Comparison of ENCODE assay signal across 23 cellular contexts in the genomic region with DNA sequence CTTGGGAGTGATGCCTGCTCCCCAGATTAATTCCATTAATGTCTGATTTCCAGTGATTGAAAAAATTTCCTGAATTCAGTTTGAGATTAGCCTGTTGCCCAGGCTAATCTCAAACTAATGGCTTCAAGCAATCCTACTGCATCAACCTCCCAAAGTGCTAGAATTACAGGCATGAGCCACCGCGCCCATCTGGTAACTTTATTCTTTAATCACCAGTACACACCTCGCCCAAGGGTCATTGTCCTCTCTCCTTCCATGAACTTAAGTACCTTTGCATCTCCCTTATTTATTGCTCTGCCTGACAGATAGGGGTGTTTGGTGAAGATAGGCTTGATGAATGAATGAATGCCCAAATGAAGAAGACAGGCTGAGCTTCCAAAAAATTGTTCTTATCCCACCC.
"Had no signal": no experiment of that assay in that cellular context is flagged by ENCODE, and none has a peak within 500 bp of the region (broad histone marks: within the 10 kb centered on the region; RNA-seq: fewer than 3 reads in every experiment).

No MANE protein-coding gene starts in this region.

- H3K4me3 ChIP-seq: MG63, SJSA1, SK-N-MC had no signal

- H3K9me3 ChIP-seq: MG63, SJSA1 had no signal

- DNase-seq: IMR-90, Karpas-422, KG1, MG63, NCI-H1092, NCI-H1105 treated with DMSO at 0.1 percent for 48 hours, NCI-H1417 treated with DMSO at 0.1 percent for 48 hours, NCI-H146, NCI-H1694 treated with DMSO at 0.1 percent for 48 hours, NCI-H1930, NCI-H2081, NCI-H2107, NCI-H2171 treated with DMSO at 0.1 percent for 48 hours, NCI-H345, NCI-H446 treated with DMSO at 0.1 percent for 48 hours, NCI-H510A treated with DMSO at 0.1 percent for 48 hours, Right ventricle myocardium superior, RPMI8226, SIG-M5 had no signal

- FAIRE-seq: HepG2, RCC 7860 had no signal

- ATAC-seq: HepG2 had no signal

- H3K36me3 ChIP-seq: MG63, SJSA1 had no signal
